ENCODE assay signal across 8 cellular contexts in genomic region chr18:35582310-35582682, GRCh38. TPM values are rescaled to one million over a fixed set of nuclear protein-coding genes. Genes with fewer than 3 reads are reported as not detected.
A peak's percentile ranks its signal among the peaks of the same experiment; 100 is the strongest.
DNase-seq lines count a peak whose midpoint lies in the region; ATAC-seq, FAIRE-seq and TF ChIP-seq lines count a peak whose summit lies in the region.

No MANE protein-coding gene starts in this region.

- peaks cover 2% of the 10 kb centered on the region for H3K9me3 Mint-ChIP-seq in astrocyte (ENCODE audit: unreplicated experiment)

- H3K36me3 ChIP-seq in heart right ventricle (no peaks in the 10 kb centered on the region), astrocyte (ENCODE audit: insufficient read depth, low read length) (no peaks in the 10 kb centered on the region), lower lobe of right lung (no peaks in the 10 kb centered on the region), urinary bladder (ENCODE audit: insufficient read depth) (no peaks in the 10 kb centered on the region)

- peaks cover 9% of the 10 kb centered on the region for H3K4me1 Mint-ChIP-seq in astrocyte (ENCODE audit: low read depth, unreplicated experiment)

- H3K9ac ChIP-seq in astrocyte (ENCODE audit: low read length) = peak overlapping the region; percentile 92

- H2AFZ ChIP-seq in astrocyte (ENCODE audit: low read depth, low read length) = no peak overlapping the region

- peaks cover 59% of the 10 kb centered on the region for H3K79me2 ChIP-seq in astrocyte (ENCODE audit: insufficient read depth, low read length)

- no peaks in the 10 kb centered on the region for H3K27me3 ChIP-seq in heart right ventricle
- no peaks in the 10 kb centered on the region for H3K27me3 ChIP-seq in astrocyte (ENCODE audit: insufficient read depth, low read length)
- H3K27me3 ChIP-seq in lower lobe of right lung (ENCODE audit: low read depth) = no peaks in the 10 kb centered on the region

- WGBS in heart right ventricle, 2 donors = 9 to 11% methylated on average over 4 of the region's 4 CpGs
- WGBS in urinary bladder = 12% methylated on average over 4 of the region's 4 CpGs

- H3K4me2 ChIP-seq in astrocyte (ENCODE audit: low read length) = peak overlapping the region; percentile 98

- H3K36me3 Mint-ChIP-seq in astrocyte (ENCODE audit: low read depth, unreplicated experiment) = peaks cover 2% of the 10 kb centered on the region

- H3K4me1 ChIP-seq in heart right ventricle = peaks cover 0 to 30% (median 24%) of the 10 kb centered on the region in 9 donors
- peaks cover 16% of the 10 kb centered on the region for H3K4me1 ChIP-seq in astrocyte (ENCODE audit: insufficient read depth, low read length)
- H3K4me1 ChIP-seq in lower lobe of right lung = peaks cover 23% of the 10 kb centered on the region
- no peaks in the 10 kb centered on the region for H3K4me1 ChIP-seq in urinary bladder (ENCODE audit: insufficient read depth)

- H3K27ac ChIP-seq in heart right ventricle (peak overlapping the region in 9 of 10 donors; percentile 71 to 89 (median 79)), astrocyte (ENCODE audit: low read depth, low read length) (peak overlapping the region; percentile 75), lower lobe of right lung (peak overlapping the region; percentile 78), urinary bladder (ENCODE audit: low read depth) (no peak overlapping the region)

- H3K4me3 ChIP-seq in heart right ventricle = peak overlapping the region; percentile 66 to 90 (median 83)
- H3K4me3 ChIP-seq in astrocyte (ENCODE audit: insufficient read depth, low read depth, low read length) = peak overlapping the region; percentile 94
- peak overlapping the region; percentile 68 for H3K4me3 ChIP-seq in lower lobe of right lung
- peak overlapping the region; percentile 94 for H3K4me3 ChIP-seq in urinary bladder (ENCODE audit: low read depth, low read length)

- ATAC-seq in heart right ventricle (no peak), Right ventricle myocardium inferior (no peak), lower lobe of right lung (no peak)

- FAIRE-seq in astrocyte (lab: Jason Lieb, UNC) = no peak

- peaks cover 48% of the 10 kb centered on the region for H4K20me1 ChIP-seq in astrocyte (ENCODE audit: insufficient read depth, low read length)

- peak overlapping the region; percentile 90 for H3K4me3 Mint-ChIP-seq in astrocyte (ENCODE audit: unreplicated experiment)

- DNase-seq in heart right ventricle = no peak
- DNase-seq in Right ventricle myocardium inferior (ENCODE audit: missing footprints) = no peak
- no peak for DNase-seq in astrocyte (ENCODE audit: low read depth)
- DNase-seq in lower lobe of right lung = no peak
- DNase-seq in superior temporal gyrus (ENCODE audit: extremely low spot score) = no peak
- DNase-seq in stimulated activated CD4-positive, alpha-beta T cell treated with anti-CD3 and anti-CD28 coated beads, Interleukin-2, amount 100 ng/mL, for 24 hours = no peak
- DNase-seq in GM03348 (ENCODE audit: low spot score) = no peak

- H3K27ac Mint-ChIP-seq in astrocyte (ENCODE audit: unreplicated experiment) = peak overlapping the region; percentile 75

- intact Hi-C loops in heart right ventricle (cut with DNase I) (loop anchor here in 7 of 10 donors (5.0 to 10.0 kb wide), 7 partner anchors 35 to 177 kb away; partner anchors contain the start of gene INO80C (in 3 of the 7)), Right ventricle myocardium inferior (cut with DNase I) (loop anchor here (2.0 to 5.0 kb wide), 3 partner anchors 60 to 175 kb away; no protein-coding TSS in a partner anchor), lower lobe of right lung (cut with DNase I) (no loop called here)

- H3K27me3 Mint-ChIP-seq in astrocyte (ENCODE audit: low read depth, unreplicated experiment) = no peaks in the 10 kb centered on the region

- H3K9me3 ChIP-seq in heart right ventricle (peaks cover 0 to 13% (median 0%) of the 10 kb centered on the region in 11 donors), astrocyte (ENCODE audit: insufficient read depth, low read depth, low read length) (no peaks in the 10 kb centered on the region), lower lobe of right lung (no peaks in the 10 kb centered on the region)

- TF ChIP-seq CTCF in heart right ventricle (IDR thresholded peaks at IDR 0.05) (no peak), astrocyte (IDR thresholded peaks at IDR 0.05; ENCODE audit: insufficient read depth, low read depth, low read length) (no peak), lower lobe of right lung (IDR thresholded peaks at IDR 0.05) (no peak)

RNA-seq across cellular contexts. Expression of gene GALNT1, which starts 0.8 kb away (rescaled TPM):
- total RNA-seq in heart right ventricle = 10 to 100 TPM; 35.7 to 61.2 (median 42.5) TPM
- 10 to 100 TPM in 1 of 2 donors, 1 to 10 TPM in 1; 8.1 to 19.2 TPM for polyA plus RNA-seq in heart right ventricle
- total RNA-seq in Right ventricle myocardium inferior = 53.2 TPM
- total RNA-seq in astrocyte = 124 and 127 TPM in 2 replicates
- 57.2 TPM for total RNA-seq in lower lobe of right lung
- total RNA-seq in urinary bladder = 127 TPM
- 29.8 TPM for polyA plus RNA-seq in urinary bladder
